In the genomic region with DNA sequence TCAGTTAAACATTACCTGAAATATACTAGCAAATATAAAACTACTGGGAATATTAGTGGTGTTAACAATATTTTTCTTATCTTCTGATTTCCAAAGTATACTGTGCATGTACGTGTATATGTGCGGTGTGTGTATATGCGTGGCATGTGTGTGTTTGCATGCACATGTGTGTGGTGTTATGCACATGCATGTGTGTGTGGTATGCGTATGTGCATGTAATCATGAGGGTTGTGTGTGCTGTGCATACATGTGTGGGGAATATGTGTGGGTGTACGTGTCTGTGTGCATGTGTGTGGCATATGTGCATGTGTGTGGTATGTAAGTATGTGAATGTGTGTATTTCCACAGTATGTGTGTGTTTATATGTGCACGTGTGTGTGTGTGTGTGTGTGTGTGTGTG, we compare ENCODE assay signal across 31 cellular contexts.
"Had no signal": no experiment of that assay in that cellular context is flagged by ENCODE, and none has a peak within 500 bp of the region (broad histone marks: within the 10 kb centered on the region; RNA-seq: fewer than 3 reads in every experiment).

No MANE protein-coding gene starts in this region.

- ATAC-seq: heart left ventricle; left colon; left lung; mucosa of descending colon; naive thymus-derived CD4-positive, alpha-beta T cell; psoas muscle; sciatic nerve; stimulated activated naive B cell treated with anti-CD40 and anti-IgM and Interleukin-4, amounts not matched to agents 10 μg/mL and 1 μg/mL and 100 μg/mL, for 72 hours had no signal

- H3K9ac ChIP-seq: parathyroid adenoma had no signal

- H3K36me3 Mint-ChIP-seq: stimulated activated naive B cell treated with anti-CD40 and anti-IgM and Interleukin-4, amounts not matched to agents 10 μg/mL and 1 μg/mL and 100 μg/mL, for 72 hours; type B pancreatic cell had no signal

- H3K27ac ChIP-seq: heart left ventricle, left lung, neutrophil, parathyroid adenoma, psoas muscle, right atrium auricular region, skin epidermis, suprapubic skin, thoracic aorta, tibial artery, vagina had no signal

- H3K4me3 ChIP-seq: heart left ventricle, left lung, lung, mucosa of descending colon, psoas muscle, right atrium auricular region, skin epidermis, suprapubic skin, thoracic aorta, tibial artery, vagina had no signal

- H3K4me1 Mint-ChIP-seq: immature natural killer cell; naive thymus-derived CD4-positive, alpha-beta T cell; nephron; stimulated activated naive B cell treated with anti-CD40 and anti-IgM and Interleukin-4, amounts not matched to agents 10 μg/mL and 1 μg/mL and 100 μg/mL, for 72 hours had no signal

- H3K27ac Mint-ChIP-seq: immature natural killer cell; naive thymus-derived CD4-positive, alpha-beta T cell; nephron; stimulated activated naive B cell treated with anti-CD40 and anti-IgM and Interleukin-4, amounts not matched to agents 10 μg/mL and 1 μg/mL and 100 μg/mL, for 72 hours; stimulated activated naive CD8-positive, alpha-beta T cell treated with anti-CD3 and anti-CD28 coated beads, Interleukin-15, Interleukin-2, amounts not matched to agents 100 ng/mL and 50 ng/mL, for 24 hours; type B pancreatic cell had no signal

- H3K9me3 ChIP-seq: heart left ventricle, left lung, mucosa of descending colon, neutrophil, psoas muscle, right atrium auricular region, suprapubic skin, thoracic aorta, tibial artery, vagina had no signal

- H3K27me3 ChIP-seq: heart left ventricle, left lung, neutrophil, right atrium auricular region, suprapubic skin, tibial artery, vagina had no signal

- H3K4me3 Mint-ChIP-seq: immature natural killer cell; naive thymus-derived CD4-positive, alpha-beta T cell; nephron; neural crest cell; stimulated activated naive B cell treated with anti-CD40 and anti-IgM and Interleukin-4, amounts not matched to agents 10 μg/mL and 1 μg/mL and 100 μg/mL, for 72 hours; stimulated activated naive CD8-positive, alpha-beta T cell treated with anti-CD3 and anti-CD28 coated beads, Interleukin-15, Interleukin-2, amounts not matched to agents 100 ng/mL and 50 ng/mL, for 24 hours; type B pancreatic cell had no signal

- H3K9me3 Mint-ChIP-seq: nephron, type B pancreatic cell had no signal

- DNase-seq: heart left ventricle; hypothalamus; immature natural killer cell; kidney; left colon; left lung; midbrain; mucosa of descending colon; naive thymus-derived CD4-positive, alpha-beta T cell; occipital lobe; psoas muscle; stimulated activated CD4-positive, alpha-beta T cell treated with anti-CD3 and anti-CD28 coated beads, Interleukin-12 subunit alpha, Interleukin-12 subunit beta, amount 100 ng/mL, for 4 hours; stimulated activated CD4-positive, alpha-beta T cell treated with anti-CD3 and anti-CD28 coated beads, Interleukin-15, amount 100 ng/mL, for 24 hours; stimulated activated CD4-positive, alpha-beta T cell treated with anti-CD3 and anti-CD28 coated beads, Interleukin-2, amount 100 ng/mL, for 24 hours; stimulated activated CD4-positive, alpha-beta T cell treated with anti-CD3 and anti-CD28 coated beads, Interleukin-4, amount 100 ng/mL, for 1 hour; stimulated activated naive B cell treated with anti-CD40 and anti-IgM and Interleukin-4, amounts not matched to agents 10 μg/mL and 1 μg/mL and 100 μg/mL, for 72 hours; tibial artery had no signal

- FAIRE-seq: islet of Langerhans, kidney had no signal

- H3K36me3 ChIP-seq: heart left ventricle, left lung, neutrophil, right atrium auricular region, suprapubic skin, thoracic aorta, tibial artery, vagina had no signal

- H3K27me3 Mint-ChIP-seq: naive thymus-derived CD4-positive, alpha-beta T cell; stimulated activated naive B cell treated with anti-CD40 and anti-IgM and Interleukin-4, amounts not matched to agents 10 μg/mL and 1 μg/mL and 100 μg/mL, for 72 hours; stimulated activated naive CD8-positive, alpha-beta T cell treated with anti-CD3 and anti-CD28 coated beads, Interleukin-15, Interleukin-2, amounts not matched to agents 100 ng/mL and 50 ng/mL, for 24 hours; type B pancreatic cell had no signal

- H3K4me1 ChIP-seq: heart left ventricle, left lung, psoas muscle, right atrium auricular region, suprapubic skin, tibial artery, vagina had no signal
